ENCODE assay signal across 7 cellular contexts in the genomic region with DNA sequence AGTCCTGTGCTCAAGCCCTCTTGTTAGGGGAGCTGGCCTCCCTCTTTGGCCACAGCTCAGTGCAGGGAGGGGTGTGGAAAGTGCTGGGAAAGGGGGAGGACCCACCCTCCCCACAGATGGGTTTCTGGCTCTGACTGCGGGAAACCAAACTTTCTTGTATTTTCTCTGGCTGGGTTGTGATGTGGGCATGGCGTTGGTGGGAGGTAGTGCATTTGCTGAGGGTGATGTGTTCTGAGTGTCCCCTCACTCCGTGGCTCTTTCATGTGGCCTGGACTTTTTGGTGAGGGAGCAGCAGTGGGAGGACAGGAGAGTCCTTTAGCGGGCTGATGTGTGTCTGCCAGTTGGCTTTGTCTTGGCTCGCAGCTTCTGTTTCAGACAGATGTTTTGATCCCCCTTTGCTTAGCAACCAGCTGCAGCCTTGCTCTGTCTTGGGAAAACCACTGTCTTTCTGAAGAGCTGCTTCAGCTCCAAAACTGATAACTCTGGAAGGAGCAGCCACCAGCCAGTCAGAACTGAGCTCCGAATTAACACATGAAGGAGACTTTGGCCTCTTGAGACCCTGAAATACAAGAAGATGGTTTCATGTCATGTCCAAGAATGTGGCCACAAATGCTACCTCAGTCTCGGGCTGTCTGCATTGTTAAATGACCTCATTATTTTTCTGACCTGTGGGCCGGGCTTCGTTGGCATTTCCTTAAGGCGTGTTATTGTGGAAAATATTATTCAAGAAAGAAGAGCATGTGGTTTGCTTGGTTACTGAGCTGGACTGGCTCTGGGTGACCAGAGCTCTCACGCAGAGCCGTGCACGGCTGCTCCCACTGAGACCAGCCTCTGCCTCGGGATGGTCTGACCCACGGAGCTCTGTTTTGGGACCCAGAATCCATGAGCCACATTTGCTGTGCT. TPM values are rescaled to one million over a fixed set of nuclear protein-coding genes. Genes with fewer than 3 reads are reported as not detected.
A peak's percentile ranks its signal among the peaks of the same experiment; 100 is the strongest.
DNase-seq lines count a peak whose midpoint lies in the region; ATAC-seq, FAIRE-seq and TF ChIP-seq lines count a peak whose summit lies in the region.

No MANE protein-coding gene starts in this region.

- peaks cover 4% of the 10 kb centered on the region; the same call in 1 of the 2 replicates for H3K27me3 Mint-ChIP-seq in HFFc6 (ENCODE audit: insufficient read depth)
- no peaks in the 10 kb centered on the region for H3K27me3 Mint-ChIP-seq in activated T-helper 2 cell treated with anti-CD3 and anti-CD28 coated beads, Interferon-gamma antibody, Interleukin-2, Interleukin-4, amounts not matched to agents 10 μg/mL and 5 μg/mL and 100 μg/mL, durations not matched to agents 14 hours and 24 hours and 36 hours (ENCODE audit: low read depth)

- H3K4me3 ChIP-seq in rectal smooth muscle tissue (ENCODE audit: low read length): peak overlapping the region; percentile 40

- intact Hi-C loops in activated T-helper 2 cell treated with anti-CD3 and anti-CD28 coated beads, Interferon-gamma antibody, Interleukin-2, Interleukin-4, amounts not matched to agents 10 μg/mL and 5 μg/mL and 100 μg/mL, durations not matched to agents 14 hours and 24 hours and 36 hours (cut with micrococcal nuclease): loop anchor here (2.0 kb wide), 1 partner anchor 22 kb away; a partner anchor contains a TSS

- DNase-seq in HFFc6: peak; percentile 84
- no peak for DNase-seq in activated T-helper 2 cell treated with anti-CD3 and anti-CD28 coated beads, Interferon-gamma antibody, Interleukin-2, Interleukin-4, amounts not matched to agents 10 μg/mL and 5 μg/mL and 100 μg/mL, durations not matched to agents 14 hours and 24 hours and 36 hours (ENCODE audit: low spot score)
- peak; percentile 96 for DNase-seq in glomerular visceral epithelial cell (ENCODE audit: extremely low spot score)
- DNase-seq in GM19239 (ENCODE audit: insufficient read length, low spot score): no peak
- DNase-seq in NCI-H524 treated with DMSO at 0.1 percent for 48 hours (lab: John Stamatoyannopoulos, UW): no peak

- no peaks in the 10 kb centered on the region for H3K27me3 ChIP-seq in rectal smooth muscle tissue (ENCODE audit: control insufficient read depth, insufficient read depth, low read length)

- ATAC-seq in HG02571 (IDR thresholded peaks at IDR 0.05; ENCODE audit: unreplicated experiment): no peak

- no peaks in the 10 kb centered on the region for H3K9me3 Mint-ChIP-seq in HFFc6
- no peaks in the 10 kb centered on the region for H3K9me3 Mint-ChIP-seq in activated T-helper 2 cell treated with anti-CD3 and anti-CD28 coated beads, Interferon-gamma antibody, Interleukin-2, Interleukin-4, amounts not matched to agents 10 μg/mL and 5 μg/mL and 100 μg/mL, durations not matched to agents 14 hours and 24 hours and 36 hours

- no peak for FAIRE-seq in GM19239 (lab: Jason Lieb, UNC)

- peak overlapping the region; percentile 29 for H3K4me3 Mint-ChIP-seq in HFFc6
- H3K4me3 Mint-ChIP-seq in activated T-helper 2 cell treated with anti-CD3 and anti-CD28 coated beads, Interferon-gamma antibody, Interleukin-2, Interleukin-4, amounts not matched to agents 10 μg/mL and 5 μg/mL and 100 μg/mL, durations not matched to agents 14 hours and 24 hours and 36 hours (ENCODE audit: low read depth): no peak overlapping the region

- H3K27ac Mint-ChIP-seq in HFFc6: peak overlapping the region; percentile 98
- peak overlapping the region; percentile 35 for H3K27ac Mint-ChIP-seq in activated T-helper 2 cell treated with anti-CD3 and anti-CD28 coated beads, Interferon-gamma antibody, Interleukin-2, Interleukin-4, amounts not matched to agents 10 μg/mL and 5 μg/mL and 100 μg/mL, durations not matched to agents 14 hours and 24 hours and 36 hours

- peaks cover 63% of the 10 kb centered on the region for H3K4me1 Mint-ChIP-seq in HFFc6 (ENCODE audit: low read depth)
- peaks cover 21% of the 10 kb centered on the region for H3K4me1 Mint-ChIP-seq in activated T-helper 2 cell treated with anti-CD3 and anti-CD28 coated beads, Interferon-gamma antibody, Interleukin-2, Interleukin-4, amounts not matched to agents 10 μg/mL and 5 μg/mL and 100 μg/mL, durations not matched to agents 14 hours and 24 hours and 36 hours (ENCODE audit: low read depth)

- H3K36me3 ChIP-seq in rectal smooth muscle tissue (ENCODE audit: control insufficient read depth, insufficient read depth, low read length): no peaks in the 10 kb centered on the region

- peaks cover 47% of the 10 kb centered on the region for H3K4me1 ChIP-seq in rectal smooth muscle tissue (ENCODE audit: control insufficient read depth, insufficient read depth, low read length)

- no peak overlapping the region for H3K9ac ChIP-seq in rectal smooth muscle tissue (ENCODE audit: low read length)

- peaks cover 23% of the 10 kb centered on the region for H3K36me3 Mint-ChIP-seq in HFFc6 (ENCODE audit: low read depth)
- peaks cover 6% of the 10 kb centered on the region for H3K36me3 Mint-ChIP-seq in activated T-helper 2 cell treated with anti-CD3 and anti-CD28 coated beads, Interferon-gamma antibody, Interleukin-2, Interleukin-4, amounts not matched to agents 10 μg/mL and 5 μg/mL and 100 μg/mL, durations not matched to agents 14 hours and 24 hours and 36 hours (ENCODE audit: low read depth)

- peak overlapping the region; percentile 90 for H3K27ac ChIP-seq in rectal smooth muscle tissue (ENCODE audit: low read depth, low read length)

- TF ChIP-seq CTCF in HFFc6 (IDR thresholded peaks at IDR 0.05): no peak

RNA-seq across cellular contexts. Expression of a gene that starts 21.5 kb away (rescaled TPM):
- 10 to 100 TPM; 31.8 to 46.4 (median 41.3) TPM for total RNA-seq in HFFc6 (2021; fragmentation: NEBNext Ultra II Directional; extraction: Animal tissue kit (Norgen Biotek cat#: 25700))
- total RNA-seq in activated T-helper 2 cell treated with anti-CD3 and anti-CD28 coated beads, Interferon-gamma antibody, Interleukin-2, Interleukin-4, amounts not matched to agents 10 μg/mL and 5 μg/mL and 100 μg/mL, durations not matched to agents 14 hours and 24 hours and 36 hours: 21.5 and 23.6 TPM in 2 replicates

Comparison
In these comparisons a context has a peak if more than half of its experiments do, and no peak if none do; other contexts are left out.
1. DNase-seq: peak in HFFc6 (single experiment) and glomerular visceral epithelial cell (single experiment); none in activated T-helper 2 cell treated with anti-CD3 and anti-CD28 coated beads, Interferon-gamma antibody, Interleukin-2, Interleukin-4, amounts not matched to agents 10 μg/mL and 5 μg/mL and 100 μg/mL, durations not matched to agents 14 hours and 24 hours and 36 hours (single experiment), GM19239 (single experiment) and NCI-H524 treated with DMSO at 0.1 percent for 48 hours (single experiment).